Comparison of ENCODE assay signal across 1 cellular context in genomic region chr19:1216756-1217155, GRCh38.
TF ChIP-seq lines count a peak whose summit lies in the region.

No MANE protein-coding gene starts in this region.

TF ChIP-seq in WTC11, 78 proteins besides CTCF, POLR2A, EP300 and RAD21:
- TF ChIP-seq TP53 (CRISPR knock-in tag; IDR thresholded peaks at IDR 0.05) (no peak), NFATC4 (CRISPR knock-in tag; IDR thresholded peaks at IDR 0.05) (no peak), ESRRA (CRISPR knock-in tag; IDR thresholded peaks at IDR 0.05; ENCODE audit: borderline replicate concordance) (no peak), IRF1 (CRISPR knock-in tag; IDR thresholded peaks at IDR 0.05) (no peak), GRHL2 (CRISPR knock-in tag; IDR thresholded peaks at IDR 0.05; ENCODE audit: insufficient replicate concordance, severe bottlenecking) (no peak), ERG (CRISPR knock-in tag; IDR thresholded peaks at IDR 0.05) (no peak), NR2C2 (CRISPR knock-in tag; IDR thresholded peaks at IDR 0.05) (no peak), MLX (CRISPR knock-in tag; IDR thresholded peaks at IDR 0.05) (no peak), ETV6 (CRISPR knock-in tag; IDR thresholded peaks at IDR 0.05) (no peak), JAZF1 (CRISPR knock-in tag; IDR thresholded peaks at IDR 0.05) (no peak), ZNF138 (CRISPR knock-in tag; conservative IDR thresholded peaks at IDR 0.05) (no peak), NFYB (CRISPR knock-in tag; conservative IDR thresholded peaks at IDR 0.05; ENCODE audit: low read depth) (no peak), OVOL2 (CRISPR knock-in tag; IDR thresholded peaks at IDR 0.05; ENCODE audit: borderline replicate concordance) (no peak), ZNF263 (CRISPR knock-in tag; IDR thresholded peaks at IDR 0.05; ENCODE audit: low read depth) (no peak), ZNF396 (CRISPR knock-in tag; IDR thresholded peaks at IDR 0.05; ENCODE audit: borderline replicate concordance) (no peak)
TF ChIP-seq in WTC11: peak in this region for 0.
